Comparison of ENCODE assay signal across 1 cellular context in the genomic region with DNA sequence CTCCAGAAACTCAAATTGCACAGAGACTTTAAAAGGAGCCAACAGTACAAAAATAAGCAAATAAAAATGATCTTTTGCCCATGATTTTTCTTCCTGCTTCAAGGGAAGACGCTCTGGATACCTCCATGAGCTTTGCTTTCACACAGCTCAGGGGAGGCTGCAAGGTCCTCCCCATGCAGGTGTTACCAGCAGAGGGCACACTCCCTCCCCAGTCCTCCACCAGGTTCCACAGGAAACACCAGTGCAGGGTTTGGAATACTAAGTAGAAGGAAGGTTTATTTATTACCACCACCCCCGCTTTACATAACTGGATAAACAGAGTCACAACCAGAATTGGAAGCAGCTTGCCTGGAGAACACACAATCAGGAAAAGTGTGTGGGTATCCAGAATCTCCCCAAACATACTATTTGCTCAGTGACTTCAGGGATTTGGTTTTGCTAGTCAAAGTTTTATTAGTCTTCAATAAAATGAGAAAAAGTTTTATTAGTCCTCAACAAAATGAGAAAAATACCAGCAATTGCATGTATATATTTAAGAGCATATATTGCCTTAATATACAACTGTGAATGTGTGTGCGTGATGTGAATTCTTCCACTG.
TF ChIP-seq lines count a peak whose summit lies in the region.

No MANE protein-coding gene starts in this region.

TF ChIP-seq in GM12878, 131 proteins besides CTCF, POLR2A, EP300 and RAD21 (continued from another document):
- no peak for TF ChIP-seq E4F1 (IDR thresholded peaks at IDR 0.05; ENCODE audit: borderline replicate concordance, partially characterized antibody)
- no peak for TF ChIP-seq SUZ12 (IDR thresholded peaks at IDR 0.05; ENCODE audit: unreplicated experiment)
- TF ChIP-seq TAF1 (IDR thresholded peaks at IDR 0.05; ENCODE audit: borderline replicate concordance, low read depth, low read length) = no peak
- no peak for TF ChIP-seq EGR1 (IDR thresholded peaks at IDR 0.05; ENCODE audit: borderline replicate concordance in 1 of 2, low read depth in 2 of 2, low read length in 2 of 2)
- TF ChIP-seq NKRF (conservative IDR thresholded peaks at IDR 0.05) = no peak
- no peak for TF ChIP-seq KAT2A (conservative IDR thresholded peaks at IDR 0.05; ENCODE audit: control insufficient read depth, low read depth, low read length)
- TF ChIP-seq ZNF384 (IDR thresholded peaks at IDR 0.05; ENCODE audit: borderline replicate concordance, low read depth, low read length) = no peak
- TF ChIP-seq, protein P1, sequence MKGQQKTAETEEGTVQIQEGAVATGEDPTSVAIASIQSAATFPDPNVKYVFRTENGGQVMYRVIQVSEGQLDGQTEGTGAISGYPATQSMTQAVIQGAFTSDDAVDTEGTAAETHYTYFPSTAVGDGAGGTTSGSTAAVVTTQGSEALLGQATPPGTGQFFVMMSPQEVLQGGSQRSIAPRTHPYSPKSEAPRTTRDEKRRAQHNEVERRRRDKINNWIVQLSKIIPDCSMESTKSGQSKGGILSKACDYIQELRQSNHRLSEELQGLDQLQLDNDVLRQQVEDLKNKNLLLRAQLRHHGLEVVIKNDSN (IDR thresholded peaks at IDR 0.05; ENCODE audit: borderline replicate concordance, extremely low read length, insufficient read depth, low read depth, low read length) = no peak
- no peak for TF ChIP-seq SMARCA5 (IDR thresholded peaks at IDR 0.05)
- TF ChIP-seq MXI1 (IDR thresholded peaks at IDR 0.05; ENCODE audit: low read depth, low read length) = no peak
- no peak for TF ChIP-seq RBBP5 (conservative IDR thresholded peaks at IDR 0.05)
- no peak for TF ChIP-seq IKZF1 (conservative IDR thresholded peaks at IDR 0.05)
TF ChIP-seq in GM12878: peak in this region for 0.
